ENCODE assay signal across 29 cellular contexts in the genomic region with DNA sequence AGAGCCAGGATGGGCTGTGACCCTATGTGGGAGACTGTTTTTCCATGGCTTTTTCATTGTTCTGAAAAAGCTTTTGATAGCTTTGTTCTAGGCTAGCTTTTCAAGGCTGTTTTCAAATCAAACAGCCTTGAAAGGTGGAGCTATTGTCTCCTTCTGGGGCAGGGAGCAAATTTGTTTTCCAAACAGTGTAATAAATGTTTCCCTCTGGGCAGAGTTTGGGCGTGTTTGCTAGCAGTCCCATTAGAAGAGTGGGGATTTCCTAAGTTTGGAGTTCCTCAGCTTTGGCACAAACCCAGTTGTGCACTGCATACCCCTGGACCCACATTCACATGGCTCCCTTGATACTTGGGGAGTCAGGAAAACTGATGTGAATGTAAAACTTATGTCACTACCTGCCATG. TPM values are rescaled to one million over a fixed set of nuclear protein-coding genes. Genes with fewer than 3 reads are reported as not detected.
A peak's percentile ranks its signal among the peaks of the same experiment; 100 is the strongest.
DNase-seq lines count a peak whose midpoint lies in the region; ATAC-seq and TF ChIP-seq lines count a peak whose summit lies in the region.
"Had no signal": no experiment of that assay in that cellular context is flagged by ENCODE, and none has a peak within 500 bp of the region (broad histone marks: within the 10 kb centered on the region; RNA-seq: fewer than 3 reads in every experiment).

No MANE protein-coding gene starts in this region.

- H3K27ac ChIP-seq in SK-N-SH (ENCODE audit: low read depth in 2 of 2, low read length in 1 of 2) (peak overlapping the region in 1 of 2 experiments; percentile 81; a peak in 2 of 4 replicates), subcutaneous abdominal adipose tissue (ENCODE audit: low read depth, low read length) (peak overlapping the region; percentile 82), GM23338 (ENCODE audit: low read depth) (no peak overlapping the region), smooth muscle cell (ENCODE audit: low read depth) (no peak overlapping the region)
- no peak overlapping the region for H3K27ac ChIP-seq in CD8-positive, alpha-beta T cell (ENCODE audit: low read depth, low read length)
- H3K27ac ChIP-seq: ascending aorta, thyroid gland had no signal

- no peak for DNase-seq in SK-N-SH
- peak; percentile 45 for DNase-seq in astrocyte of the cerebellum (ENCODE audit: low read depth)
- DNase-seq in fibroblast of mammary gland (ENCODE audit: low read depth), result peak; percentile 5
- DNase-seq in GM23338 (ENCODE audit: low spot score), result no peak
- DNase-seq in CD8-positive, alpha-beta T cell, result no peak
- DNase-seq in smooth muscle cell (lab: John Stamatoyannopoulos, UW; ENCODE audit: unreplicated experiment), result no peak
- DNase-seq: 8988T; activated CD4-positive, alpha-beta T cell treated with anti-CD3 and anti-CD28 coated beads, Interleukin-2, amount 50 U/mL, for 4 hours; activated CD4-positive, CD25-positive, alpha-beta regulatory T cell; activated naive CD4-positive, alpha-beta T cell treated with anti-CD3 and anti-CD28 coated beads, Interleukin-2, amount 50 U/mL, for 16 hours; AML-193; CD4-positive, alpha-beta memory T cell; glutamatergic neuron; naive thymus-derived CD4-positive, alpha-beta T cell; NCI-H1048; NCI-H187; NCI-H526 treated with DMSO at 0.1 percent for 48 hours; T-helper 1 cell; thyroid gland had no signal

- H3K9me3 Mint-ChIP-seq in GM23338, result no peaks in the 10 kb centered on the region
- no peaks in the 10 kb centered on the region for H3K9me3 Mint-ChIP-seq in CD8-positive, alpha-beta T cell
- H3K9me3 Mint-ChIP-seq: activated T-helper 1 cell treated with anti-CD3 and anti-CD28 coated beads, Interleukin-12 subunit alpha, Interleukin-12 subunit beta, Interleukin-2, Interleukin-4 antibody, amounts not matched to agents 30 ng/mL and 10 ng/mL and 1 ng/mL, durations not matched to agents 14 hours and 24 hours and 36 hours; CD4-positive, alpha-beta memory T cell; stimulated activated naive CD8-positive, alpha-beta T cell treated with anti-CD3 and anti-CD28 coated beads, Interleukin-15, Interleukin-2, amounts not matched to agents 100 ng/mL and 50 ng/mL, for 24 hours had no signal

- intact Hi-C loops in CD8-positive, alpha-beta T cell (cut with DNase I, micrococcal nuclease), result loop anchor here in 1 of 2 experiments (5.0 kb wide), 1 partner anchor 125 kb away; a partner anchor contains a TSS

- H3K27ac Mint-ChIP-seq in GM23338, result no peak overlapping the region
- H3K27ac Mint-ChIP-seq in CD8-positive, alpha-beta T cell, result no peak overlapping the region
- H3K27ac Mint-ChIP-seq: activated T-helper 1 cell treated with anti-CD3 and anti-CD28 coated beads, Interleukin-12 subunit alpha, Interleukin-12 subunit beta, Interleukin-2, Interleukin-4 antibody, amounts not matched to agents 30 ng/mL and 10 ng/mL and 1 ng/mL, durations not matched to agents 14 hours and 24 hours and 36 hours; CD4-positive, alpha-beta memory T cell; mesothelial cell of epicardium; naive thymus-derived CD4-positive, alpha-beta T cell had no signal

- no peak for TF ChIP-seq CTCF in SK-N-SH (IDR thresholded peaks at IDR 0.05)
- TF ChIP-seq CTCF in astrocyte of the cerebellum (IDR thresholded peaks at IDR 0.05; ENCODE audit: low read depth, low read length, missing control alignments), result no peak
- TF ChIP-seq CTCF in fibroblast of mammary gland (conservative IDR thresholded peaks at IDR 0.05; ENCODE audit: control insufficient read depth, insufficient read depth, low read depth, low read length), result no peak
- no peak for TF ChIP-seq CTCF in GM23338 (conservative IDR thresholded peaks at IDR 0.05; ENCODE audit: low read depth in 2 of 2)
- no peak for TF ChIP-seq CTCF in CD8-positive, alpha-beta T cell (IDR thresholded peaks at IDR 0.05)
- no peak for TF ChIP-seq CTCF in smooth muscle cell (IDR thresholded peaks at IDR 0.05; ENCODE audit: borderline replicate concordance, insufficient read depth, poor library complexity, severe bottlenecking)

- peaks cover 7 to 10% of the 10 kb centered on the region in 2 experiments for H3K36me3 ChIP-seq in SK-N-SH (replicated peaks in 1 of 2; ENCODE audit: control insufficient read depth in 1 of 2, insufficient read depth in 2 of 2, low read length in 1 of 2)
- peaks cover 3 to 7% (median 4%) of the 10 kb centered on the region in 5 donors for H3K36me3 ChIP-seq in subcutaneous abdominal adipose tissue (ENCODE audit: control insufficient read depth in 5 of 5, insufficient read depth in 5 of 5, low read length in 5 of 5)
- 0 out of 2 replicates have a peak, but pooled peaks cover 3% of the 10 kb centered on the region for H3K36me3 ChIP-seq in GM23338 (ENCODE audit: insufficient read depth)
- peaks cover 3% of the 10 kb centered on the region for H3K36me3 ChIP-seq in CD8-positive, alpha-beta T cell (ENCODE audit: insufficient read depth, low read length)
- no peaks in the 10 kb centered on the region for H3K36me3 ChIP-seq in smooth muscle cell (ENCODE audit: low read depth)

- H3K27me3 ChIP-seq in SK-N-SH (ENCODE audit: insufficient read depth), result no peaks in the 10 kb centered on the region
- H3K27me3 ChIP-seq in subcutaneous abdominal adipose tissue (ENCODE audit: control insufficient read depth in 5 of 5, insufficient read depth in 4 of 5, low read length in 5 of 5), result no peaks in the 10 kb centered on the region
- H3K27me3 ChIP-seq in GM23338 (ENCODE audit: insufficient read depth), result no peaks in the 10 kb centered on the region; the same call in 1 of the 2 replicates
- no peaks in the 10 kb centered on the region for H3K27me3 ChIP-seq in CD8-positive, alpha-beta T cell (ENCODE audit: insufficient read depth, low read length)
- peaks cover 23% of the 10 kb centered on the region for H3K27me3 ChIP-seq in smooth muscle cell (ENCODE audit: low read depth)
- H3K27me3 ChIP-seq: ascending aorta, thyroid gland had no signal

- H3K9me2 ChIP-seq in SK-N-SH (no peaks in the 10 kb centered on the region), GM23338 (ENCODE audit: insufficient read depth) (no peaks in the 10 kb centered on the region)

- peak overlapping the region; percentile 71 for H2AFZ ChIP-seq in SK-N-SH (ENCODE audit: low read depth)
- no peak overlapping the region for H2AFZ ChIP-seq in GM23338
- H2AFZ ChIP-seq in smooth muscle cell (ENCODE audit: low read depth), result no peak overlapping the region

- CTCF ChIA-PET in SK-N-SH (lab: Yijun Ruan, JAX), result no interaction called here
- CTCF ChIA-PET in CD8-positive, alpha-beta T cell (lab: Charles Lee), result no interaction called here

- H3F3A ChIP-seq in SK-N-SH (replicated peaks; ENCODE audit: insufficient read depth) (peaks cover 20% of the 10 kb centered on the region), GM23338 (replicated peaks; ENCODE audit: low read depth) (no peaks in the 10 kb centered on the region), smooth muscle cell (ENCODE audit: low read depth) (no peaks in the 10 kb centered on the region)

- no peaks in the 10 kb centered on the region for H4K20me1 ChIP-seq in SK-N-SH (ENCODE audit: insufficient read depth)
- H4K20me1 ChIP-seq in GM23338 (replicated peaks; ENCODE audit: insufficient read depth), result no peaks in the 10 kb centered on the region
- H4K20me1 ChIP-seq in smooth muscle cell (ENCODE audit: low read depth), result no peaks in the 10 kb centered on the region

- 71% methylated on average over 1 of the region's 1 CpG for WGBS in SK-N-SH (ENCODE audit: low lambda C conversion rate)
- WGBS in smooth muscle cell (ENCODE audit: low lambda C conversion rate), result 53% methylated on average over 1 of the region's 1 CpG

- H3K27me3 Mint-ChIP-seq in GM23338 (ENCODE audit: insufficient read depth, low read depth, poor library complexity), result peaks cover 3% of the 10 kb centered on the region
- H3K27me3 Mint-ChIP-seq in CD8-positive, alpha-beta T cell (ENCODE audit: low read depth), result peaks cover 18% of the 10 kb centered on the region

- H3K4me2 ChIP-seq in SK-N-SH (peak overlapping the region; percentile 10; the same call in 1 of the 2 replicates), GM23338 (no peak overlapping the region), smooth muscle cell (no peak overlapping the region)

- peaks cover 4% of the 10 kb centered on the region; the same call in 1 of the 3 replicates for H3K36me3 Mint-ChIP-seq in GM23338 (ENCODE audit: low read depth)
- H3K36me3 Mint-ChIP-seq in CD8-positive, alpha-beta T cell, result peaks cover 12% of the 10 kb centered on the region

- H3K4me1 ChIP-seq in SK-N-SH (ENCODE audit: control insufficient read depth in 1 of 2, insufficient read depth in 2 of 2, low read depth in 1 of 2, low read length in 1 of 2) (peaks cover 5 to 6% of the 10 kb centered on the region in 2 experiments), subcutaneous abdominal adipose tissue (ENCODE audit: control insufficient read depth in 5 of 5, insufficient read depth in 5 of 5, low read length in 5 of 5) (peaks cover 3 to 36% (median 23%) of the 10 kb centered on the region in 5 donors), GM23338 (ENCODE audit: insufficient read depth) (peaks cover 5% of the 10 kb centered on the region; the same call in 1 of the 2 replicates), smooth muscle cell (ENCODE audit: low read depth) (peaks cover 6% of the 10 kb centered on the region)
- H3K4me1 ChIP-seq in CD8-positive, alpha-beta T cell (ENCODE audit: insufficient read depth, low read length), result peaks cover 10% of the 10 kb centered on the region
- H3K4me1 ChIP-seq: ascending aorta had no signal

- TF ChIP-seq RAD21 in SK-N-SH (IDR thresholded peaks at IDR 0.05; ENCODE audit: low read length), result no peak

- in situ Hi-C loops in astrocyte of the cerebellum (cut with HindIII; ENCODE audit: low sequenced_read_pairs), result no loop called here

- peak overlapping the region; percentile 20; the same call in 1 of the 2 replicates for H3K9ac ChIP-seq in SK-N-SH
- no peak overlapping the region for H3K9ac ChIP-seq in subcutaneous abdominal adipose tissue (ENCODE audit: low read length in 5 of 5)
- H3K9ac ChIP-seq in smooth muscle cell (ENCODE audit: low read depth), result no peak overlapping the region

- no peak overlapping the region for H3K4me3 Mint-ChIP-seq in GM23338
- no peak overlapping the region for H3K4me3 Mint-ChIP-seq in CD8-positive, alpha-beta T cell
- H3K4me3 Mint-ChIP-seq: activated T-helper 1 cell treated with anti-CD3 and anti-CD28 coated beads, Interleukin-12 subunit alpha, Interleukin-12 subunit beta, Interleukin-2, Interleukin-4 antibody, amounts not matched to agents 30 ng/mL and 10 ng/mL and 1 ng/mL, durations not matched to agents 14 hours and 24 hours and 36 hours; mesothelial cell of epicardium; stimulated activated naive CD8-positive, alpha-beta T cell treated with anti-CD3 and anti-CD28 coated beads, Interleukin-15, Interleukin-2, amounts not matched to agents 100 ng/mL and 50 ng/mL, for 24 hours had no signal

- ATAC-seq in SK-N-SH treated with all-trans-retinoic acid at 6 μM for 48 hours (no peak), GM23338 (no peak)
- ATAC-seq in CD8-positive, alpha-beta T cell, result no peak
- ATAC-seq: naive thymus-derived CD4-positive, alpha-beta T cell had no signal

- H3K79me2 ChIP-seq in SK-N-SH (ENCODE audit: insufficient read depth) (peaks cover 23% of the 10 kb centered on the region), GM23338 (replicated peaks; ENCODE audit: insufficient read depth) (peaks cover 7% of the 10 kb centered on the region), smooth muscle cell (ENCODE audit: low read depth) (peaks cover 14% of the 10 kb centered on the region)

- POLR2A ChIA-PET in SK-N-SH (lab: Yijun Ruan, JAX), result no interaction called here
- POLR2A ChIA-PET in CD8-positive, alpha-beta T cell (lab: Charles Lee), result no interaction called here

- H3K4me1 Mint-ChIP-seq in GM23338, result peaks cover 2% of the 10 kb centered on the region; the same call in 2 of the 3 replicates
- H3K4me1 Mint-ChIP-seq in CD8-positive, alpha-beta T cell (ENCODE audit: low read depth), result peaks cover 22% of the 10 kb centered on the region

- TF ChIP-seq EP300 in SK-N-SH (IDR thresholded peaks at IDR 0.05; ENCODE audit: borderline replicate concordance in 1 of 2, low read depth in 1 of 2, low read length in 1 of 2), result no peak

- H3K9me3 ChIP-seq in SK-N-SH (no peaks in the 10 kb centered on the region), subcutaneous abdominal adipose tissue (ENCODE audit: control insufficient read depth in 5 of 5, low read length in 5 of 5) (no peaks in the 10 kb centered on the region), smooth muscle cell (replicated peaks; ENCODE audit: low read depth) (no peaks in the 10 kb centered on the region)
- no peaks in the 10 kb centered on the region for H3K9me3 ChIP-seq in CD8-positive, alpha-beta T cell (ENCODE audit: low read length)
- H3K9me3 ChIP-seq: ascending aorta, thyroid gland had no signal

- H3K4me3 ChIP-seq in SK-N-SH (ENCODE audit: low read depth in 2 of 2, low read length in 1 of 2) (no peak overlapping the region), astrocyte of the cerebellum (ENCODE audit: low read depth, low read length) (no peak overlapping the region), fibroblast of mammary gland (ENCODE audit: control insufficient read depth, low read depth, low read length) (no peak overlapping the region), subcutaneous abdominal adipose tissue (ENCODE audit: low read depth in 1 of 5, low read length in 5 of 5) (no peak overlapping the region), GM23338 (no peak overlapping the region), smooth muscle cell (no peak overlapping the region)
- H3K4me3 ChIP-seq in CD8-positive, alpha-beta T cell (ENCODE audit: low read depth, low read length), result no peak overlapping the region
- H3K4me3 ChIP-seq: ascending aorta, thyroid gland had no signal

RNA-seq across cellular contexts. Expression of a gene that starts 2.5 kb away (rescaled TPM):
- polyA plus RNA-seq in SK-N-SH (2012; rRNA removed), result 16.5 and 24.0 TPM in 2 replicates
- 18.6 and 18.7 TPM in 2 replicates for polyA plus RNA-seq in SK-N-SH (2012; cell fraction: cytosol; rRNA removed)
- polyA plus RNA-seq in SK-N-SH (2012; cell fraction: nucleus; rRNA removed), result 21.8 and 51.5 TPM in 2 replicates
- 39.4 and 42.1 TPM in 2 replicates for total RNA-seq in GM23338 (2014; rRNA removed; shearing (Covaris generic))
- polyA plus RNA-seq in GM23338 (2016; fragmentation: Nextera tagmentation; extraction: Ambion mirVana), result 26.3 and 28.5 TPM in 2 replicates
- total RNA-seq in CD8-positive, alpha-beta T cell, result 10 to 100 TPM; 31.2 to 37.4 TPM
- 39.5 and 60.4 TPM in 2 replicates for total RNA-seq in smooth muscle cell
- 15.9 and 17.0 TPM in 2 replicates for polyA plus RNA-seq in smooth muscle cell

RNA-seq across cellular contexts. Expression of a gene that starts 7.2 kb away (rescaled TPM):
- 0.64 and 0.71 TPM in 2 replicates for polyA plus RNA-seq in SK-N-SH (2012; rRNA removed)
- 0.08 and 0.09 TPM in 2 replicates for polyA plus RNA-seq in SK-N-SH (2012; cell fraction: cytosol; rRNA removed)
- polyA plus RNA-seq in SK-N-SH (2012; cell fraction: nucleus; rRNA removed), result 4.5 and 6.8 TPM in 2 replicates
- total RNA-seq in GM23338 (2014; rRNA removed; shearing (Covaris generic)), result not detected in 2 replicates
- not detected in 2 replicates for polyA plus RNA-seq in GM23338 (2016; fragmentation: Nextera tagmentation; extraction: Ambion mirVana)
- total RNA-seq in CD8-positive, alpha-beta T cell, result not detected
- 0.76 and 1.2 TPM in 2 replicates for total RNA-seq in smooth muscle cell
- not detected in 2 replicates for polyA plus RNA-seq in smooth muscle cell
- total RNA-seq: ascending aorta; CD4-positive, alpha-beta memory T cell; chondrocyte; H4; IMR-90; liver; thyroid gland had no signal
- polyA plus RNA-seq: CD4-positive, alpha-beta memory T cell; liver; naive thymus-derived CD4-positive, alpha-beta T cell had no signal

Comparison
In these comparisons a context has a peak if more than half of its experiments do, and no peak if none do; other contexts are left out.
1. DNase-seq: peak in astrocyte of the cerebellum (single experiment) and fibroblast of mammary gland (single experiment); none in SK-N-SH (single experiment), GM23338 (single experiment), CD8-positive, alpha-beta T cell (0 of 7) and smooth muscle cell (single experiment).